ENCODE assay signal across 1 cellular context in the genomic region with DNA sequence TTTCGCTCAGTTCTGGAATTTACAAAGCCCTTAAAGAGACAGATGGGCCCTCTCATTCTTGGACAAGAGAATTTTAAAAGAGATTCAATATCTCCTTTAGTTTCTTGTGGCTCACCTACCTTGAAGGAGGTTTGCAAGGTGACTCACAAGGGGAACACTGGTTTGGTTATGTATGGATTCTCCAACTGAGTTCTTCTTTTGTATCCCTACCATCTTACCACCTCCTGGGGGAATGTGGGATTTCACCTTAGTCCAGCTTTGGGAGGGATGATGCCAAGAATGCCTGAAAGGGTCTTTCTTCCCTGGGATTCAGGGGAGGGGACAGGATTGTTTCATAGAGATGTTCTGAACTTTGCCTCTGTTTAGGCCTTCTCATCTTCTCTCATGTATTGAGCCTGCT.
TF ChIP-seq lines count a peak whose summit lies in the region.

No MANE protein-coding gene starts in this region.

TF ChIP-seq in HepG2, 621 proteins besides CTCF, POLR2A, EP300 and RAD21 (continued from another document):
- TF ChIP-seq, protein P1, sequence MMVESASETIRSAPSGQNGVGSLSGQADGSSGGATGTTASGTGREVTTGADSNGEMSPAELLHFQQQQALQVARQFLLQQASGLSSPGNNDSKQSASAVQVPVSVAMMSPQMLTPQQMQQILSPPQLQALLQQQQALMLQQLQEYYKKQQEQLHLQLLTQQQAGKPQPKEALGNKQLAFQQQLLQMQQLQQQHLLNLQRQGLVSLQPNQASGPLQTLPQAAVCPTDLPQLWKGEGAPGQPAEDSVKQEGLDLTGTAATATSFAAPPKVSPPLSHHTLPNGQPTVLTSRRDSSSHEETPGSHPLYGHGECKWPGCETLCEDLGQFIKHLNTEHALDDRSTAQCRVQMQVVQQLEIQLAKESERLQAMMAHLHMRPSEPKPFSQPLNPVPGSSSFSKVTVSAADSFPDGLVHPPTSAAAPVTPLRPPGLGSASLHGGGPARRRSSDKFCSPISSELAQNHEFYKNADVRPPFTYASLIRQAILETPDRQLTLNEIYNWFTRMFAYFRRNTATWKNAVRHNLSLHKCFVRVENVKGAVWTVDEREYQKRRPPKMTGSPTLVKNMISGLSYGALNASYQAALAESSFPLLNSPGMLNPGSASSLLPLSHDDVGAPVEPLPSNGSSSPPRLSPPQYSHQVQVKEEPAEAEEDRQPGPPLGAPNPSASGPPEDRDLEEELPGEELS (CRISPR knock-in tag; IDR thresholded peaks at IDR 0.05) = no peak
- TF ChIP-seq, protein P2, sequence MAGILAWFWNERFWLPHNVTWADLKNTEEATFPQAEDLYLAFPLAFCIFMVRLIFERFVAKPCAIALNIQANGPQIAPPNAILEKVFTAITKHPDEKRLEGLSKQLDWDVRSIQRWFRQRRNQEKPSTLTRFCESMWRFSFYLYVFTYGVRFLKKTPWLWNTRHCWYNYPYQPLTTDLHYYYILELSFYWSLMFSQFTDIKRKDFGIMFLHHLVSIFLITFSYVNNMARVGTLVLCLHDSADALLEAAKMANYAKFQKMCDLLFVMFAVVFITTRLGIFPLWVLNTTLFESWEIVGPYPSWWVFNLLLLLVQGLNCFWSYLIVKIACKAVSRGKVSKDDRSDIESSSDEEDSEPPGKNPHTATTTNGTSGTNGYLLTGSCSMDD (CRISPR knock-in tag; IDR thresholded peaks at IDR 0.05) = no peak
- TF ChIP-seq HNF4A (CRISPR knock-in tag; IDR thresholded peaks at IDR 0.05) = no peak
- TF ChIP-seq ONECUT2 (CRISPR knock-in tag; IDR thresholded peaks at IDR 0.05) = no peak
- TF ChIP-seq ZNF615 (CRISPR knock-in tag; IDR thresholded peaks at IDR 0.05; ENCODE audit: borderline replicate concordance) = no peak
TF ChIP-seq in HepG2: peak in this region for 0.
